ENCODE assay signal across 1 cellular context in genomic region chr12:7571253-7571652, GRCh38.
TF ChIP-seq lines count a peak whose summit lies in the region.

No MANE protein-coding gene starts in this region.

TF ChIP-seq in WTC11, 78 proteins besides CTCF, POLR2A, EP300 and RAD21 (continued from another document):
- TF ChIP-seq ERG (CRISPR knock-in tag; IDR thresholded peaks at IDR 0.05) (no peak), RORB (CRISPR knock-in tag; IDR thresholded peaks at IDR 0.05) (no peak), AFF4 (CRISPR knock-in tag; IDR thresholded peaks at IDR 0.05; ENCODE audit: borderline replicate concordance) (no peak), IRF2 (CRISPR knock-in tag; IDR thresholded peaks at IDR 0.05; ENCODE audit: borderline replicate concordance, low read depth) (no peak), IRF1 (CRISPR knock-in tag; IDR thresholded peaks at IDR 0.05) (no peak)
TF ChIP-seq in WTC11: peak in this region for 0.
